Comparison of ENCODE assay signal across 17 cellular contexts in the genomic region with DNA sequence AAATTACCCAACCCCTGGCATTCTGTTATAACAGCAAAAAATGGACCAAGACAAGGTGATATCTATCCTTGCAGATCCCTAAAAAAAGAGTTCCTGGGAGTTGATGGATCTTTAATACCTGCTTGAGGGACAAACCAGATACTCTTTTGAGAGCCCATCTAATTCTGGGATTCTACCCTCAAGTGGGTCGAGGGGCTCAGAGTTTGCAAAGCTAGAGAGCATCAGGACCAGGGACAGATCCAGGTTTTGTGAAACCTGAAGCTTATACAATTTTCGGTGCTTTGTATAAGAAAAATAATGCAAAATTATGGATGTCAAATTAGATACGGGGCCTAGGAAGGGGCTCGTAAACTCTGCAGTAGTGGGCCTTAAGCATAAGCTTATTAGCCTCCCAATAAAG.
A peak's percentile ranks its signal among the peaks of the same experiment; 100 is the strongest.
DNase-seq lines count a peak whose midpoint lies in the region; ATAC-seq and TF ChIP-seq lines count a peak whose summit lies in the region.
"Had no signal": no experiment of that assay in that cellular context is flagged by ENCODE, and none has a peak within 500 bp of the region (broad histone marks: within the 10 kb centered on the region; RNA-seq: fewer than 3 reads in every experiment).

No MANE protein-coding gene starts in this region.

- ATAC-seq in SK-N-SH treated with all-trans-retinoic acid at 6 μM for 48 hours (no peak), sciatic nerve (no peak)
- no peak for ATAC-seq in naive thymus-derived CD4-positive, alpha-beta T cell

- no peak overlapping the region for H3K4me3 Mint-ChIP-seq in naive thymus-derived CD4-positive, alpha-beta T cell
- H3K4me3 Mint-ChIP-seq: CD14-positive monocyte; CD4-positive, alpha-beta memory T cell had no signal

- H4K20me1 ChIP-seq in SK-N-SH (ENCODE audit: insufficient read depth): no peaks in the 10 kb centered on the region

- TF ChIP-seq EP300 in SK-N-SH (IDR thresholded peaks at IDR 0.05; ENCODE audit: borderline replicate concordance in 1 of 2, low read depth in 1 of 2, low read length in 1 of 2) (no peak), Ishikawa (IDR thresholded peaks at IDR 0.05; ENCODE audit: borderline replicate concordance) (no peak)

- no peak overlapping the region for H2AFZ ChIP-seq in SK-N-SH (ENCODE audit: low read depth)
- H2AFZ ChIP-seq: GM23248 had no signal

- H3K4me1 ChIP-seq in SK-N-SH (ENCODE audit: control insufficient read depth in 1 of 2, insufficient read depth in 2 of 2, low read depth in 1 of 2, low read length in 1 of 2) (no peaks in the 10 kb centered on the region), SJCRH30 (0 out of 2 replicates have a peak, but pooled peaks cover 2% of the 10 kb centered on the region)
- no peaks in the 10 kb centered on the region for H3K4me1 ChIP-seq in naive thymus-derived CD4-positive, alpha-beta T cell (ENCODE audit: control insufficient read depth in 2 of 2, insufficient read depth in 2 of 2, low read length in 2 of 2)
- H3K4me1 ChIP-seq: BLaER1 had no signal

- no peaks in the 10 kb centered on the region for H3K36me3 Mint-ChIP-seq in naive thymus-derived CD4-positive, alpha-beta T cell
- H3K36me3 Mint-ChIP-seq: CD14-positive monocyte had no signal

- DNase-seq in SK-N-SH: no peak
- peak; percentile 15 to 40 for DNase-seq in SJCRH30
- peak; percentile 11 for DNase-seq in myocyte (ENCODE audit: low read depth)
- DNase-seq in OCI-M1 (lab: John Stamatoyannopoulos, UW): no peak
- DNase-seq in naive thymus-derived CD4-positive, alpha-beta T cell: no peak
- DNase-seq in sciatic nerve (ENCODE audit: low spot score): no peak
- DNase-seq: Calu3; CD4-positive, alpha-beta memory T cell; DMS79 treated with DMSO at 0.1 percent for 48 hours; GF-D8; GM23248; HCEC 1CT had no signal

- no peak overlapping the region for H3K4me2 ChIP-seq in SK-N-SH
- H3K4me2 ChIP-seq: BLaER1 had no signal

- TF ChIP-seq RAD21 in SK-N-SH (IDR thresholded peaks at IDR 0.05; ENCODE audit: low read length) (no peak), Ishikawa (IDR thresholded peaks at IDR 0.05; ENCODE audit: low read depth) (no peak)

- no peak overlapping the region for H3K27ac ChIP-seq in SK-N-SH (ENCODE audit: low read depth in 2 of 2, low read length in 1 of 2)
- H3K27ac ChIP-seq in SJCRH30: no peak overlapping the region
- no peak overlapping the region for H3K27ac ChIP-seq in naive thymus-derived CD4-positive, alpha-beta T cell (ENCODE audit: low read depth, low read length)
- H3K27ac ChIP-seq: 22Rv1, BLaER1, GM23248 had no signal

- no peak overlapping the region for H3K9ac ChIP-seq in SK-N-SH
- H3K9ac ChIP-seq: BLaER1, GM23248 had no signal

- no peak overlapping the region for H3K27ac Mint-ChIP-seq in naive thymus-derived CD4-positive, alpha-beta T cell
- H3K27ac Mint-ChIP-seq: CD14-positive monocyte; CD4-positive, alpha-beta memory T cell had no signal

- H3K79me2 ChIP-seq in SK-N-SH (ENCODE audit: insufficient read depth): no peaks in the 10 kb centered on the region

- H3K9me2 ChIP-seq in SK-N-SH: no peaks in the 10 kb centered on the region

- no peaks in the 10 kb centered on the region for H3K9me3 Mint-ChIP-seq in naive thymus-derived CD4-positive, alpha-beta T cell
- H3K9me3 Mint-ChIP-seq: CD4-positive, alpha-beta memory T cell had no signal

- CTCF ChIA-PET in SK-N-SH (lab: Yijun Ruan, JAX): interaction anchor here (0.7 to 1.2 kb wide), 2 partner anchors 14 to 178 kb away, joined by 4 read pairs; no protein-coding TSS in a partner anchor
- CTCF ChIA-PET in naive thymus-derived CD4-positive, alpha-beta T cell (lab: Charles Lee): no interaction called here

- no peaks in the 10 kb centered on the region for H3F3A ChIP-seq in SK-N-SH (replicated peaks; ENCODE audit: insufficient read depth)

- no peaks in the 10 kb centered on the region for H3K9me3 ChIP-seq in SK-N-SH
- no peaks in the 10 kb centered on the region for H3K9me3 ChIP-seq in SJCRH30 (replicated peaks)
- H3K9me3 ChIP-seq in naive thymus-derived CD4-positive, alpha-beta T cell (ENCODE audit: control insufficient read depth in 2 of 3, low read length in 3 of 3): no peaks in the 10 kb centered on the region
- H3K9me3 ChIP-seq: BLaER1 had no signal

- no peak for TF ChIP-seq CTCF in SK-N-SH (IDR thresholded peaks at IDR 0.05)

- H3K4me3 ChIP-seq in SK-N-SH (ENCODE audit: low read depth in 2 of 2, low read length in 1 of 2): no peak overlapping the region
- H3K4me3 ChIP-seq in SJCRH30: no peak overlapping the region
- no peak overlapping the region for H3K4me3 ChIP-seq in naive thymus-derived CD4-positive, alpha-beta T cell (ENCODE audit: low read length)
- H3K4me3 ChIP-seq: BLaER1, GM23248 had no signal

- POLR2A ChIA-PET in SK-N-SH (lab: Yijun Ruan, JAX): no interaction called here
- POLR2A ChIA-PET in naive thymus-derived CD4-positive, alpha-beta T cell (lab: Charles Lee): no interaction called here

- 48% methylated on average over 4 of the region's 4 CpGs for WGBS in SK-N-SH (ENCODE audit: low lambda C conversion rate)

- no peaks in the 10 kb centered on the region for H3K36me3 ChIP-seq in SK-N-SH (replicated peaks in 1 of 2; ENCODE audit: control insufficient read depth in 1 of 2, insufficient read depth in 2 of 2, low read length in 1 of 2)
- no peaks in the 10 kb centered on the region for H3K36me3 ChIP-seq in SJCRH30
- H3K36me3 ChIP-seq in naive thymus-derived CD4-positive, alpha-beta T cell (ENCODE audit: control insufficient read depth in 2 of 3, insufficient read depth in 3 of 3, low read length in 3 of 3): no peaks in the 10 kb centered on the region
- H3K36me3 ChIP-seq: BLaER1 had no signal

- intact Hi-C loops in naive thymus-derived CD4-positive, alpha-beta T cell (cut with micrococcal nuclease): no loop called here
- intact Hi-C loops in sciatic nerve (cut with DNase I): no loop called here

- H3K27me3 ChIP-seq in SK-N-SH (ENCODE audit: insufficient read depth) (peaks cover 5% of the 10 kb centered on the region; the same call in 1 of the 2 replicates), SJCRH30 (no peaks in the 10 kb centered on the region)
- no peaks in the 10 kb centered on the region for H3K27me3 ChIP-seq in naive thymus-derived CD4-positive, alpha-beta T cell (ENCODE audit: control insufficient read depth in 2 of 2, insufficient read depth in 2 of 2, low read length in 2 of 2)
- H3K27me3 ChIP-seq: BLaER1 had no signal

- H3K27me3 Mint-ChIP-seq in naive thymus-derived CD4-positive, alpha-beta T cell: peaks cover 0 to 14% (median 0%) of the 10 kb centered on the region in 5 donors

- H3K4me1 Mint-ChIP-seq in naive thymus-derived CD4-positive, alpha-beta T cell: peaks cover 0 to 6% (median 0%) of the 10 kb centered on the region in 7 donors
- H3K4me1 Mint-ChIP-seq: CD14-positive monocyte; CD4-positive, alpha-beta memory T cell had no signal

TF ChIP-seq in SK-N-SH, 30 proteins besides CTCF, POLR2A, EP300 and RAD21 (continues in another document):
- TF ChIP-seq TAF1 (IDR thresholded peaks at IDR 0.05; ENCODE audit: borderline replicate concordance, low read depth, low read length): no peak

TF ChIP-seq in SK-N-SH treated with all-trans-retinoic acid at 6 μM for 48 hours, 23 proteins besides CTCF, POLR2A, EP300 and RAD21 (continues in another document):
- TF ChIP-seq, protein P1, sequence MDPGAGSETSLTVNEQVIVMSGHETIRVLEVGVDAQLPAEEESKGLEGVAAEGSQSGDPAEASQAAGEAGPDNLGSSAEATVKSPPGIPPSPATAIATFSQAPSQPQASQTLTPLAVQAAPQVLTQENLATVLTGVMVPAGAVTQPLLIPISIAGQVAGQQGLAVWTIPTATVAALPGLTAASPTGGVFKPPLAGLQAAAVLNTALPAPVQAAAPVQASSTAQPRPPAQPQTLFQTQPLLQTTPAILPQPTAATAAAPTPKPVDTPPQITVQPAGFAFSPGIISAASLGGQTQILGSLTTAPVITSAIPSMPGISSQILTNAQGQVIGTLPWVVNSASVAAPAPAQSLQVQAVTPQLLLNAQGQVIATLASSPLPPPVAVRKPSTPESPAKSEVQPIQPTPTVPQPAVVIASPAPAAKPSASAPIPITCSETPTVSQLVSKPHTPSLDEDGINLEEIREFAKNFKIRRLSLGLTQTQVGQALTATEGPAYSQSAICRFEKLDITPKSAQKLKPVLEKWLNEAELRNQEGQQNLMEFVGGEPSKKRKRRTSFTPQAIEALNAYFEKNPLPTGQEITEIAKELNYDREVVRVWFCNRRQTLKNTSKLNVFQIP (CRISPR knock-in tag; IDR thresholded peaks at IDR 0.05; ENCODE audit: borderline replicate concordance, low read depth): no peak

TF ChIP-seq in Ishikawa, 13 proteins besides CTCF, POLR2A, EP300 and RAD21:
- TF ChIP-seq, protein P2, sequence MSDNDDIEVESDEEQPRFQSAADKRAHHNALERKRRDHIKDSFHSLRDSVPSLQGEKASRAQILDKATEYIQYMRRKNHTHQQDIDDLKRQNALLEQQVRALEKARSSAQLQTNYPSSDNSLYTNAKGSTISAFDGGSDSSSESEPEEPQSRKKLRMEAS (IDR thresholded peaks at IDR 0.05): no peak
- TF ChIP-seq, protein P3, sequence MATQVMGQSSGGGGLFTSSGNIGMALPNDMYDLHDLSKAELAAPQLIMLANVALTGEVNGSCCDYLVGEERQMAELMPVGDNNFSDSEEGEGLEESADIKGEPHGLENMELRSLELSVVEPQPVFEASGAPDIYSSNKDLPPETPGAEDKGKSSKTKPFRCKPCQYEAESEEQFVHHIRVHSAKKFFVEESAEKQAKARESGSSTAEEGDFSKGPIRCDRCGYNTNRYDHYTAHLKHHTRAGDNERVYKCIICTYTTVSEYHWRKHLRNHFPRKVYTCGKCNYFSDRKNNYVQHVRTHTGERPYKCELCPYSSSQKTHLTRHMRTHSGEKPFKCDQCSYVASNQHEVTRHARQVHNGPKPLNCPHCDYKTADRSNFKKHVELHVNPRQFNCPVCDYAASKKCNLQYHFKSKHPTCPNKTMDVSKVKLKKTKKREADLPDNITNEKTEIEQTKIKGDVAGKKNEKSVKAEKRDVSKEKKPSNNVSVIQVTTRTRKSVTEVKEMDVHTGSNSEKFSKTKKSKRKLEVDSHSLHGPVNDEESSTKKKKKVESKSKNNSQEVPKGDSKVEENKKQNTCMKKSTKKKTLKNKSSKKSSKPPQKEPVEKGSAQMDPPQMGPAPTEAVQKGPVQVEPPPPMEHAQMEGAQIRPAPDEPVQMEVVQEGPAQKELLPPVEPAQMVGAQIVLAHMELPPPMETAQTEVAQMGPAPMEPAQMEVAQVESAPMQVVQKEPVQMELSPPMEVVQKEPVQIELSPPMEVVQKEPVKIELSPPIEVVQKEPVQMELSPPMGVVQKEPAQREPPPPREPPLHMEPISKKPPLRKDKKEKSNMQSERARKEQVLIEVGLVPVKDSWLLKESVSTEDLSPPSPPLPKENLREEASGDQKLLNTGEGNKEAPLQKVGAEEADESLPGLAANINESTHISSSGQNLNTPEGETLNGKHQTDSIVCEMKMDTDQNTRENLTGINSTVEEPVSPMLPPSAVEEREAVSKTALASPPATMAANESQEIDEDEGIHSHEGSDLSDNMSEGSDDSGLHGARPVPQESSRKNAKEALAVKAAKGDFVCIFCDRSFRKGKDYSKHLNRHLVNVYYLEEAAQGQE (IDR thresholded peaks at IDR 0.05; ENCODE audit: low read depth): peak; percentile 86

Comparison
In these comparisons a context has a peak if more than half of its experiments do, and no peak if none do; other contexts are left out.
1. DNase-seq: peak in SJCRH30 (2 of 2) and myocyte (single experiment); none in SK-N-SH (single experiment), OCI-M1 (single experiment), naive thymus-derived CD4-positive, alpha-beta T cell (0 of 9) and sciatic nerve (single experiment).